Comparison of ENCODE assay signal across 8 cellular contexts in the genomic region with DNA sequence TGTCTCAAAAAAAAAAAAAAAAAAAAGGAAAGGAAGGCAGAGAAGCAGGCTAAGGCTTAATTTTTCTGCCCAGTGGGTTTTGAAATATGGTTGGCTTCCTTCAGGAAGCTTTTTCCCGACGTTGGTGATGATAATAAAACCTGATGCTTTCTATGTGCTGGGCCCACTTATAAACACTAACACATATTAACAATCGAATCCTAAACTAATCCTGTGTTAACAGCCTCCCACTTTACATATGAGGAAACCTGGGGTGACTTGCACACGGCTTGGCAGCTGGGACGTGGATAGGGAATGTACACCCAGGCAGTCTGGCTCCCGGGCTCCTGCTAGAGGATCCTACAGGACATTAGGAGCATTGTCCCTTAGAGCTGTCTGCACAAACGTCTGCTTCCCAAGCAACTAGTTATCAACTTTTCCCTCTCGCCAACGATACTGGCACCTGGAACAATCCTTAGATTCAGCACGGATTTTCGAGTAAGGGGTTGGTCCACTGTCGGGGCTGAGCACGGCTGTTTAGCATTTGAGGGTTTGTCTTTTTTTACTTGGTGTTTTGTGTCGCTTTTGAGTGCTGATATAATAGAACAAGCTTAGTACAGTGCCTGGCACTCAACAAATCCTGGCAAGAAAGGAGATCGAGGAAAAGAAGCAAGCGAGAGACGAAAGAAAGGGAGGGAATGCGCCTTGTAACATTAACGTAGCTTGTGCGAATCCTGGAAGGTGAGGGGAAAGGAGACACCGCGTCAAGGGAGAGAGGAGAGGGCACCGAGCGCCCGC. TPM values are rescaled to one million over a fixed set of nuclear protein-coding genes. Genes with fewer than 3 reads are reported as not detected.
DNase-seq lines count a peak whose midpoint lies in the region; ATAC-seq and TF ChIP-seq lines count a peak whose summit lies in the region.

No MANE protein-coding gene starts in this region.

- intact Hi-C loops in upper lobe of right lung (cut with DNase I), result no loop called here

- H3K4me3 ChIP-seq in HUES6 (ENCODE audit: low read depth, low read length), result peak overlapping the region; percentile 67
- peak overlapping the region; percentile 90 for H3K4me3 ChIP-seq in effector memory CD4-positive, alpha-beta T cell (ENCODE audit: insufficient read depth, low read depth, low read length, poor library complexity, severe bottlenecking)
- H3K4me3 ChIP-seq in upper lobe of right lung, result peak overlapping the region; percentile 67

- H3K9ac ChIP-seq in HUES6 (ENCODE audit: low read length), result peak overlapping the region; percentile 15

- ATAC-seq in GM21619 (IDR thresholded peaks at IDR 0.05; ENCODE audit: unreplicated experiment) (peak; percentile 23), upper lobe of right lung (peak; percentile 29)

- TF ChIP-seq CTCF in upper lobe of right lung (IDR thresholded peaks at IDR 0.05), result peak; percentile 18

- H3K27ac ChIP-seq in HUES6 (ENCODE audit: low read depth, low read length) (no peak overlapping the region), upper lobe of right lung (peak overlapping the region; percentile 42)
- peak overlapping the region; percentile 45 for H3K27ac ChIP-seq in effector memory CD4-positive, alpha-beta T cell (ENCODE audit: insufficient read depth, low read length, poor library complexity, severe bottlenecking)

- H3K36me3 ChIP-seq in HUES6 (ENCODE audit: control insufficient read depth, insufficient read depth, low read length) (no peaks in the 10 kb centered on the region), upper lobe of right lung (no peaks in the 10 kb centered on the region)
- H3K36me3 ChIP-seq in effector memory CD4-positive, alpha-beta T cell (ENCODE audit: control insufficient read depth, insufficient read depth, low read length), result peaks cover 4% of the 10 kb centered on the region

- H3K4me1 ChIP-seq in HUES6 (ENCODE audit: control insufficient read depth, insufficient read depth, low read length), result peaks cover 15% of the 10 kb centered on the region
- H3K4me1 ChIP-seq in effector memory CD4-positive, alpha-beta T cell (ENCODE audit: control insufficient read depth, insufficient read depth, low read length, poor library complexity, severe bottlenecking), result peaks cover 4% of the 10 kb centered on the region
- H3K4me1 ChIP-seq in upper lobe of right lung, result peaks cover 7% of the 10 kb centered on the region

- peaks cover 6% of the 10 kb centered on the region for H3K9me3 ChIP-seq in HUES6 (ENCODE audit: control insufficient read depth, insufficient read depth, low read depth, low read length)
- H3K9me3 ChIP-seq in effector memory CD4-positive, alpha-beta T cell (ENCODE audit: control insufficient read depth, low read length), result no peaks in the 10 kb centered on the region
- H3K9me3 ChIP-seq in upper lobe of right lung, result no peaks in the 10 kb centered on the region

- DNase-seq in ELR (ENCODE audit: low read depth) (peak; percentile 62), RKO (ENCODE audit: low spot score) (peak; percentile 89), midbrain (lab: John Stamatoyannopoulos, UW) (peak; percentile 78), upper lobe of right lung (no peak), AML-193 (lab: John Stamatoyannopoulos, UW) (no peak)
- DNase-seq in effector memory CD4-positive, alpha-beta T cell, result no peak

- H3K27me3 ChIP-seq in HUES6 (ENCODE audit: control insufficient read depth, insufficient read depth, low read length), result no peaks in the 10 kb centered on the region
- no peaks in the 10 kb centered on the region for H3K27me3 ChIP-seq in effector memory CD4-positive, alpha-beta T cell (replicated peaks; ENCODE audit: control insufficient read depth, insufficient read depth, low read length, poor library complexity, severe bottlenecking)
- H3K27me3 ChIP-seq in upper lobe of right lung, result no peaks in the 10 kb centered on the region

RNA-seq across cellular contexts. Expression of a gene that starts 0.6 kb away (rescaled TPM):
- total RNA-seq in upper lobe of right lung, result 16.2 TPM

RNA-seq across cellular contexts. Expression of a gene that starts 19.1 kb away (rescaled TPM):
- not detected for total RNA-seq in upper lobe of right lung

Comparison
In these comparisons a context has a peak if more than half of its experiments do, and no peak if none do; other contexts are left out.
1. DNase-seq: peak in ELR (single experiment), RKO (single experiment) and midbrain (single experiment); none in effector memory CD4-positive, alpha-beta T cell (0 of 3), upper lobe of right lung (single experiment) and AML-193 (0 of 2).
2. Peak in every context shown above with its lines, with median percentiles within 50 percentile points of each other: H3K4me3 ChIP-seq.